ENCODE assay signal across 1 cellular context in the genomic region with DNA sequence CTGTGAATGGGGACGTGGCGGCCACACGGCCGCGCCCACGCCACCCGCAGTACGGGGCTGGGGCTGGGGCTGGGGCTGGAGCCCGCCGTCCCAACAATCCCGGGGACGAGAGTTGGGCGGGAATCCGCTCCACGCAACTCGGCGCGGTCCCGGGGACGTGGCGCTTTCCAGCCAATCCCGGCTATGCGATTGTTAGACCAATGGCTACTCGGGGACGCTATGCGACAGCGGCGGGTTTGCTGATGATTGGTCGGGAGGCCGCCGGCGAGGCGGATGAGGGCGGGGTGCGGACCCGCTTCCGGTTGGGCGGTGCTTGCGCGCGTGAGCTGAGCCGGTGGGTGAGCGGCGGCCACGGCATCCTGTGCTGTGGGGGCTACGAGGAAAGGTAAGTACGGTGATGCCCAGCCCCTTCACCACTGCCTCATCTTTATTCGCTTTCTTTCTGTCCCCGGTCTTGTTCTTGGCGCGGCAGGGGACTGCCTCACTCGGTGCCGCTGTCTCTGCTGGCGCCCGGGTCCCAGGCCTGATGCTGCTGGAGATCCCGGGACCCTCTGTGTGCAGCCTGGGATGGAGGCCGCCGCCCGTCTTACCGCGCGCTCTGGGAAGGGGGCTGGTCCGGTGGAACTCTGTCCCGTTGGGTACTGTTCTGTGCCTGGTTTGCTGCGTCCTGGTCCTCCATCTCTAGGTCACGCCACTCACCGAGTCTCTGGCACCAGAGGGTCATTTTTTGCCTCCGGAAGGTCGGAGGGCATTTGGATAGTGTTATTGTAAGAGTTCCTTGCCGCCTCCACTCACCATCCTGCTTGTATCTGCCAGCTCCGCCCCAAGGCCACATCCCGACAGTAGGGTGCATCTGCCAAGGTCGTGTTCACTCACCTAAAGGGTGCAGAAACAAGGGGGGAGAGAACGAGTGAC.
TF ChIP-seq lines count a peak whose summit lies in the region.

A gene (plus strand): TSS at position 312 of the 915 bp plus-strand sequence. CDS start 9,225 bp downstream, outside the sequence.

TF ChIP-seq in HepG2, 621 proteins besides CTCF, POLR2A, EP300 and RAD21 (continued from another document and continues in another):
- TF ChIP-seq JUNB (CRISPR knock-in tag; IDR thresholded peaks at IDR 0.05; ENCODE audit: borderline replicate concordance) (0 out of 2 replicates have a peak, but pooled peaks have one; percentile 29), ZNF792 (CRISPR knock-in tag; IDR thresholded peaks at IDR 0.05) (peak; percentile 64; the same call in 1 of the 2 replicates), MED1 (CRISPR knock-in tag; IDR thresholded peaks at IDR 0.05) (peak; percentile 58; the same call in 1 of the 2 replicates), ZNF460 (CRISPR knock-in tag; IDR thresholded peaks at IDR 0.05; ENCODE audit: borderline replicate concordance) (no peak; the same call in 1 of the 2 replicates), CHD2 (IDR thresholded peaks at IDR 0.05; ENCODE audit: low read depth, low read length) (no peak), WIZ (CRISPR knock-in tag; IDR thresholded peaks at IDR 0.05) (no peak), ZNF644 (CRISPR knock-in tag; IDR thresholded peaks at IDR 0.05; ENCODE audit: low read depth) (no peak), FOXO1 (CRISPR knock-in tag; IDR thresholded peaks at IDR 0.05) (no peak), ZNF260 (CRISPR knock-in tag; IDR thresholded peaks at IDR 0.05; ENCODE audit: borderline replicate concordance, low read depth) (no peak), AHR (CRISPR knock-in tag; IDR thresholded peaks at IDR 0.05) (no peak), TEAD2 (CRISPR knock-in tag; IDR thresholded peaks at IDR 0.05) (no peak), RORA (CRISPR knock-in tag; IDR thresholded peaks at IDR 0.05) (no peak), KMT2B (CRISPR knock-in tag; IDR thresholded peaks at IDR 0.05) (peak; percentile 79; the same call in 1 of the 2 replicates), GTF2F1 (IDR thresholded peaks at IDR 0.05; ENCODE audit: low read length) (no peak), ZNF446 (CRISPR knock-in tag; IDR thresholded peaks at IDR 0.05) (peak; percentile 48; the same call in 1 of the 2 replicates), ZNF160 (CRISPR knock-in tag; IDR thresholded peaks at IDR 0.05) (no peak), SIX1 (CRISPR knock-in tag; IDR thresholded peaks at IDR 0.05; ENCODE audit: borderline replicate concordance) (no peak), ESRRA (CRISPR knock-in tag; IDR thresholded peaks at IDR 0.05; ENCODE audit: low read depth) (peak; percentile 79), RELA (CRISPR knock-in tag; IDR thresholded peaks at IDR 0.05) (no peak), TCF7 (IDR thresholded peaks at IDR 0.05; ENCODE audit: low read depth) (no peak), SETDB1 (CRISPR knock-in tag; IDR thresholded peaks at IDR 0.05; ENCODE audit: borderline replicate concordance) (no peak), TCF7L2 (IDR thresholded peaks at IDR 0.05; ENCODE audit: low read depth, low read length) (no peak), ETV6 (CRISPR knock-in tag; conservative IDR thresholded peaks at IDR 0.05) (no peak; the same call in 1 of the 2 replicates), ZNF34 (CRISPR knock-in tag; IDR thresholded peaks at IDR 0.05; ENCODE audit: borderline replicate concordance) (no peak), SMARCE1 (IDR thresholded peaks at IDR 0.05; ENCODE audit: borderline replicate concordance) (no peak), MXD4 (CRISPR knock-in tag; IDR thresholded peaks at IDR 0.05) (peak; percentile 89), ZNF724P (CRISPR knock-in tag; IDR thresholded peaks at IDR 0.05; ENCODE audit: borderline replicate concordance) (peak; percentile 71; the same call in 1 of the 2 replicates), MEIS2 (CRISPR knock-in tag; IDR thresholded peaks at IDR 0.05) (no peak), YEATS4 (CRISPR knock-in tag; IDR thresholded peaks at IDR 0.05; ENCODE audit: borderline replicate concordance) (peak; percentile 95), GABPA (IDR thresholded peaks at IDR 0.05; ENCODE audit: low read depth, low read length) (peak; percentile 89), GABPA (CRISPR knock-in tag; IDR thresholded peaks at IDR 0.05; ENCODE audit: low read depth) (peak; percentile 89), HMGA1 (CRISPR knock-in tag; conservative IDR thresholded peaks at IDR 0.05) (no peak), HOXD1 (CRISPR knock-in tag; IDR thresholded peaks at IDR 0.05) (0 out of 2 replicates have a peak, but pooled peaks have one; percentile 60), TBP (CRISPR knock-in tag; IDR thresholded peaks at IDR 0.05) (no peak), ZNF766 (CRISPR knock-in tag; IDR thresholded peaks at IDR 0.05; ENCODE audit: borderline replicate concordance) (peak; percentile 92; the same call in 1 of the 2 replicates), ARHGAP35 (CRISPR knock-in tag; IDR thresholded peaks at IDR 0.05; ENCODE audit: borderline replicate concordance) (no peak), RBAK (CRISPR knock-in tag; IDR thresholded peaks at IDR 0.05) (no peak), BRD4 (CRISPR knock-in tag; IDR thresholded peaks at IDR 0.05) (no peak; the same call in 1 of the 2 replicates), NFIC (IDR thresholded peaks at IDR 0.05; ENCODE audit: low read length) (no peak), FOXK2 (IDR thresholded peaks at IDR 0.05) (no peak), AGO2 (optimal IDR thresholded peaks at IDR 0.05; ENCODE audit: low read depth, low read length) (peak; percentile 81), ZBTB8A (CRISPR knock-in tag; IDR thresholded peaks at IDR 0.05; ENCODE audit: borderline replicate concordance, low read depth) (no peak), ZFP1 (CRISPR knock-in tag; IDR thresholded peaks at IDR 0.05) (no peak), HOXA5 (CRISPR knock-in tag; IDR thresholded peaks at IDR 0.05) (0 out of 2 replicates have a peak, but pooled peaks have one; percentile 14)
- TF ChIP-seq, protein P1, sequence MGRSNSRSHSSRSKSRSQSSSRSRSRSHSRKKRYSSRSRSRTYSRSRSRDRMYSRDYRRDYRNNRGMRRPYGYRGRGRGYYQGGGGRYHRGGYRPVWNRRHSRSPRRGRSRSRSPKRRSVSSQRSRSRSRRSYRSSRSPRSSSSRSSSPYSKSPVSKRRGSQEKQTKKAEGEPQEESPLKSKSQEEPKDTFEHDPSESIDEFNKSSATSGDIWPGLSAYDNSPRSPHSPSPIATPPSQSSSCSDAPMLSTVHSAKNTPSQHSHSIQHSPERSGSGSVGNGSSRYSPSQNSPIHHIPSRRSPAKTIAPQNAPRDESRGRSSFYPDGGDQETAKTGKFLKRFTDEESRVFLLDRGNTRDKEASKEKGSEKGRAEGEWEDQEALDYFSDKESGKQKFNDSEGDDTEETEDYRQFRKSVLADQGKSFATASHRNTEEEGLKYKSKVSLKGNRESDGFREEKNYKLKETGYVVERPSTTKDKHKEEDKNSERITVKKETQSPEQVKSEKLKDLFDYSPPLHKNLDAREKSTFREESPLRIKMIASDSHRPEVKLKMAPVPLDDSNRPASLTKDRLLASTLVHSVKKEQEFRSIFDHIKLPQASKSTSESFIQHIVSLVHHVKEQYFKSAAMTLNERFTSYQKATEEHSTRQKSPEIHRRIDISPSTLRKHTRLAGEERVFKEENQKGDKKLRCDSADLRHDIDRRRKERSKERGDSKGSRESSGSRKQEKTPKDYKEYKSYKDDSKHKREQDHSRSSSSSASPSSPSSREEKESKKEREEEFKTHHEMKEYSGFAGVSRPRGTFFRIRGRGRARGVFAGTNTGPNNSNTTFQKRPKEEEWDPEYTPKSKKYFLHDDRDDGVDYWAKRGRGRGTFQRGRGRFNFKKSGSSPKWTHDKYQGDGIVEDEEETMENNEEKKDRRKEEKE (IDR thresholded peaks at IDR 0.05), result no peak
- TF ChIP-seq, protein P2, sequence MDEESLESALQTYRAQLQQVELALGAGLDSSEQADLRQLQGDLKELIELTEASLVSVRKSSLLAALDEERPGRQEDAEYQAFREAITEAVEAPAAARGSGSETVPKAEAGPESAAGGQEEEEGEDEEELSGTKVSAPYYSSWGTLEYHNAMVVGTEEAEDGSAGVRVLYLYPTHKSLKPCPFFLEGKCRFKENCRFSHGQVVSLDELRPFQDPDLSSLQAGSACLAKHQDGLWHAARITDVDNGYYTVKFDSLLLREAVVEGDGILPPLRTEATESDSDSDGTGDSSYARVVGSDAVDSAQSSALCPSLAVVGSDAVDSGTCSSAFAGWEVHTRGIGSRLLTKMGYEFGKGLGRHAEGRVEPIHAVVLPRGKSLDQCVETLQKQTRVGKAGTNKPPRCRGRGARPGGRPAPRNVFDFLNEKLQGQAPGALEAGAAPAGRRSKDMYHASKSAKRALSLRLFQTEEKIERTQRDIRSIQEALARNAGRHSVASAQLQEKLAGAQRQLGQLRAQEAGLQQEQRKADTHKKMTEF (CRISPR knock-in tag; IDR thresholded peaks at IDR 0.05), result peak; percentile 78
- TF ChIP-seq, protein P3, sequence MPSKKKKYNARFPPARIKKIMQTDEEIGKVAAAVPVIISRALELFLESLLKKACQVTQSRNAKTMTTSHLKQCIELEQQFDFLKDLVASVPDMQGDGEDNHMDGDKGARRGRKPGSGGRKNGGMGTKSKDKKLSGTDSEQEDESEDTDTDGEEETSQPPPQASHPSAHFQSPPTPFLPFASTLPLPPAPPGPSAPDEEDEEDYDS (CRISPR knock-in tag; IDR thresholded peaks at IDR 0.05), result no peak; the same call in 1 of the 2 replicates
- TF ChIP-seq, protein P4, sequence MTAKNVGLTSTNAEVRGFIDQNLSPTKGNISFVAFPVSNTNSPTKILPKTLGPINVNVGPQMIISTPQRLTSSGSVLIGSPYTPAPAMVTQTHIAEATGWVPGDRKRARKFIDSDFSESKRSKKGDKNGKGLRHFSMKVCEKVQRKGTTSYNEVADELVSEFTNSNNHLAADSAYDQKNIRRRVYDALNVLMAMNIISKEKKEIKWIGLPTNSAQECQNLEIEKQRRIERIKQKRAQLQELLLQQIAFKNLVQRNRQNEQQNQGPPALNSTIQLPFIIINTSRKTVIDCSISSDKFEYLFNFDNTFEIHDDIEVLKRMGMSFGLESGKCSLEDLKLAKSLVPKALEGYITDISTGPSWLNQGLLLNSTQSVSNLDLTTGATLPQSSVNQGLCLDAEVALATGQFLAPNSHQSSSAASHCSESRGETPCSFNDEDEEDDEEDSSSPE (CRISPR knock-in tag; IDR thresholded peaks at IDR 0.05), result peak; percentile 97
- TF ChIP-seq, protein P5, sequence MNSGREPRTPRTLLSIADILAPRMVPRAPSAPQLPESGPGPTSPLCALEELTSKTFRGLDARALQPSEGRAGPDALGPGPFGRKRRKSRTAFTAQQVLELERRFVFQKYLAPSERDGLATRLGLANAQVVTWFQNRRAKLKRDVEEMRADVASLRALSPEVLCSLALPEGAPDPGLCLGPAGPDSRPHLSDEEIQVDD (CRISPR knock-in tag; IDR thresholded peaks at IDR 0.05; ENCODE audit: borderline replicate concordance), result peak; percentile 34; the same call in 1 of the 2 replicates
- TF ChIP-seq, protein P6, sequence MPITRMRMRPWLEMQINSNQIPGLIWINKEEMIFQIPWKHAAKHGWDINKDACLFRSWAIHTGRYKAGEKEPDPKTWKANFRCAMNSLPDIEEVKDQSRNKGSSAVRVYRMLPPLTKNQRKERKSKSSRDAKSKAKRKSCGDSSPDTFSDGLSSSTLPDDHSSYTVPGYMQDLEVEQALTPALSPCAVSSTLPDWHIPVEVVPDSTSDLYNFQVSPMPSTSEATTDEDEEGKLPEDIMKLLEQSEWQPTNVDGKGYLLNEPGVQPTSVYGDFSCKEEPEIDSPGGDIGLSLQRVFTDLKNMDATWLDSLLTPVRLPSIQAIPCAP (CRISPR knock-in tag; IDR thresholded peaks at IDR 0.05; ENCODE audit: low read depth), result 0 out of 2 replicates have a peak, but pooled peaks have one; percentile 37
- TF ChIP-seq, protein P7, sequence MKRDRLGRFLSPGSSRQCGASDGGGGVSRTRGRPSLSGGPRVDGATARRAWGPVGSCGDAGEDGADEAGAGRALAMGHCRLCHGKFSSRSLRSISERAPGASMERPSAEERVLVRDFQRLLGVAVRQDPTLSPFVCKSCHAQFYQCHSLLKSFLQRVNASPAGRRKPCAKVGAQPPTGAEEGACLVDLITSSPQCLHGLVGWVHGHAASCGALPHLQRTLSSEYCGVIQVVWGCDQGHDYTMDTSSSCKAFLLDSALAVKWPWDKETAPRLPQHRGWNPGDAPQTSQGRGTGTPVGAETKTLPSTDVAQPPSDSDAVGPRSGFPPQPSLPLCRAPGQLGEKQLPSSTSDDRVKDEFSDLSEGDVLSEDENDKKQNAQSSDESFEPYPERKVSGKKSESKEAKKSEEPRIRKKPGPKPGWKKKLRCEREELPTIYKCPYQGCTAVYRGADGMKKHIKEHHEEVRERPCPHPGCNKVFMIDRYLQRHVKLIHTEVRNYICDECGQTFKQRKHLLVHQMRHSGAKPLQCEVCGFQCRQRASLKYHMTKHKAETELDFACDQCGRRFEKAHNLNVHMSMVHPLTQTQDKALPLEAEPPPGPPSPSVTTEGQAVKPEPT (CRISPR knock-in tag; IDR thresholded peaks at IDR 0.05; ENCODE audit: low read depth), result no peak
- TF ChIP-seq, protein P8, sequence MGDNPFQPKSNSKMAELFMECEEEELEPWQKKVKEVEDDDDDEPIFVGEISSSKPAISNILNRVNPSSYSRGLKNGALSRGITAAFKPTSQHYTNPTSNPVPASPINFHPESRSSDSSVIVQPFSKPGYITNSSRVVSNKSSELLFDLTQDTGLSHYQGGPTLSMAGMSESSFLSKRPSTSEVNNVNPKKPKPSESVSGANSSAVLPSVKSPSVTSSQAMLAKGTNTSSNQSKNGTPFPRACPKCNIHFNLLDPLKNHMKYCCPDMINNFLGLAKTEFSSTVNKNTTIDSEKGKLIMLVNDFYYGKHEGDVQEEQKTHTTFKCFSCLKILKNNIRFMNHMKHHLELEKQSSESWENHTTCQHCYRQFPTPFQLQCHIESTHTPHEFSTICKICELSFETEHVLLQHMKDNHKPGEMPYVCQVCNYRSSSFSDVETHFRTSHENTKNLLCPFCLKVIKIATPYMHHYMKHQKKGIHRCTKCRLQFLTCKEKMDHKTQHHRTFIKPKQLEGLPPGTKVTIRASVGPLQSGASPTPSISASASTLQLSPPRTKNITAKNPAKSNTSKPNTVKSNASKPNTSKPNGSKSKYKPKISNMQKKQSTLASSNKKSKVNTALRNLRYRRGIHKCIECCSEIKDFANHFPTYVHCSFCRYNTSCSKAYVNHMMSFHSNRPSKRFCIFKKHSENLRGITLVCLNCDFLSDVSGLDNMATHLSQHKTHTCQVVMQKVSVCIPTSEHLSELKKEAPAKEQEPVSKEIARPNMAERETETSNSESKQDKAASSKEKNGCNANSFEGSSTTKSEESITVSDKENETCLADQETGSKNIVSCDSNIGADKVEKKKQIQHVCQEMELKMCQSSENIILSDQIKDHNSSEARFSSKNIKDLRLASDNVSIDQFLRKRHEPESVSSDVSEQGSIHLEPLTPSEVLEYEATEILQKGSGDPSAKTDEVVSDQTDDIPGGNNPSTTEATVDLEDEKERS (CRISPR knock-in tag; IDR thresholded peaks at IDR 0.05), result no peak
- TF ChIP-seq, protein P9, sequence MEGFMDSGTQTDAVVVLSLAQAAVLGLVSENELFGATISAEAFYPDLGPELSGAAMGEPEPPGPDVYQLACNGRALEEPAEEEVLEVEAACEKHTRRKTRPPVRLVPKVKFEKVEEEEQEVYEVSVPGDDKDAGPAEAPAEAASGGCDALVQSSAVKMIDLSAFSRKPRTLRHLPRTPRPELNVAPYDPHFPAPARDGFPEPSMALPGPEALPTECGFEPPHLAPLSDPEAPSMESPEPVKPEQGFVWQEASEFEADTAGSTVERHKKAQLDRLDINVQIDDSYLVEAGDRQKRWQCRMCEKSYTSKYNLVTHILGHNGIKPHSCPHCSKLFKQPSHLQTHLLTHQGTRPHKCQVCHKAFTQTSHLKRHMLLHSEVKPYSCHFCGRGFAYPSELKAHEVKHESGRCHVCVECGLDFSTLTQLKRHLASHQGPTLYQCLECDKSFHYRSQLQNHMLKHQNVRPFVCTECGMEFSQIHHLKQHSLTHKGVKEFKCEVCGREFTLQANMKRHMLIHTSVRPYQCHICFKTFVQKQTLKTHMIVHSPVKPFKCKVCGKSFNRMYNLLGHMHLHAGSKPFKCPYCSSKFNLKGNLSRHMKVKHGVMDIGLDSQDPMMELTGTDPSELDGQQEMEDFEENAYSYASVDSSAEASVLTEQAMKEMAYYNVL (CRISPR knock-in tag; IDR thresholded peaks at IDR 0.05; ENCODE audit: borderline replicate concordance), result peak; percentile 54; the same call in 1 of the 2 replicates
